In genomic region chr1:147600119-147601111, GRCh38 we compare ENCODE assay signal across 8 cellular contexts. TPM values are rescaled to one million over a fixed set of nuclear protein-coding genes. Genes with fewer than 3 reads are reported as not detected.
DNase-seq lines count a peak whose midpoint lies in the region; ATAC-seq and TF ChIP-seq lines count a peak whose summit lies in the region.

No MANE protein-coding gene starts in this region.

- peak overlapping the region; percentile 48 for H3K18ac ChIP-seq in H9 (ENCODE audit: insufficient read length, low read depth, low read length)

- H3K23me2 ChIP-seq in H9 (ENCODE audit: insufficient read length, low read depth, low read length, poor library complexity, severe bottlenecking), result peaks cover 16% of the 10 kb centered on the region

- peaks cover 17 to 24% (median 23%) of the 10 kb centered on the region in 3 donors for H3K4me1 Mint-ChIP-seq in CD8-positive, alpha-beta memory T cell
- H3K4me1 Mint-ChIP-seq in H9, result peaks cover 31 to 44% of the 10 kb centered on the region in 2 experiments
- H3K4me1 Mint-ChIP-seq in natural killer cell treated with Interleukin-12 subunit alpha and Interleukin-12 subunit beta and Interleukin-15 and Interleukin-18, amount 100 ng/mL, for 72 hours (ENCODE audit: low read depth in 2 of 2), result peaks cover 20% of the 10 kb centered on the region in 2 donors

- H3K14ac ChIP-seq in H9 (ENCODE audit: insufficient read depth, low read length), result 0 out of 2 replicates have a peak overlapping the region, but pooled peaks have one; percentile 16

- no CpG with 5 or more reads among the region's 42 CpGs for WGBS in H9 (ENCODE audit: extremely low coverage, insufficient read length, low lambda C conversion rate)

- ATAC-seq in natural killer cell treated with Interleukin-12 subunit alpha and Interleukin-12 subunit beta and Interleukin-15 and Interleukin-18, amount 100 ng/mL, for 72 hours, result no peak
- ATAC-seq in HG02970 (IDR thresholded peaks at IDR 0.05; ENCODE audit: low FRiP score, unreplicated experiment) (no peak), GM18861 (IDR thresholded peaks at IDR 0.05; ENCODE audit: unreplicated experiment) (no peak)

- no peak overlapping the region for H4K91ac ChIP-seq in H9 (ENCODE audit: insufficient read length, low read depth, low read length)

- peaks cover 0 to 3% (median 3%) of the 10 kb centered on the region in 3 donors for H3K36me3 Mint-ChIP-seq in CD8-positive, alpha-beta memory T cell
- peaks cover 0 to 16% (median 8%) of the 10 kb centered on the region in 3 experiments; a peak in 4 of 7 replicates for H3K36me3 Mint-ChIP-seq in H9 (ENCODE audit: insufficient read depth in 1 of 3, low read depth in 3 of 3)
- no peaks in the 10 kb centered on the region for H3K36me3 Mint-ChIP-seq in natural killer cell treated with Interleukin-12 subunit alpha and Interleukin-12 subunit beta and Interleukin-15 and Interleukin-18, amount 100 ng/mL, for 72 hours

- no peaks in the 10 kb centered on the region for H3K27me3 Mint-ChIP-seq in CD8-positive, alpha-beta memory T cell
- H3K27me3 Mint-ChIP-seq in H9 (ENCODE audit: low read depth), result no peaks in the 10 kb centered on the region
- peaks cover 0 to 4% of the 10 kb centered on the region in 2 donors for H3K27me3 Mint-ChIP-seq in natural killer cell treated with Interleukin-12 subunit alpha and Interleukin-12 subunit beta and Interleukin-15 and Interleukin-18, amount 100 ng/mL, for 72 hours

- H3K4ac ChIP-seq in H9 (ENCODE audit: low read depth, low read length), result no peak overlapping the region

- no peaks in the 10 kb centered on the region for H3K36me3 ChIP-seq in CD8-positive, alpha-beta memory T cell (ENCODE audit: insufficient read depth, low read length)
- H3K36me3 ChIP-seq in endocrine pancreas (ENCODE audit: control insufficient read depth, insufficient read depth, low read length), result no peaks in the 10 kb centered on the region

- H4K20me1 ChIP-seq in H9 (ENCODE audit: control insufficient read depth, insufficient read depth, insufficient read length), result no peaks in the 10 kb centered on the region

- H3K9ac ChIP-seq in H9 (ENCODE audit: extremely low read depth, insufficient read length, low read length), result peak overlapping the region; percentile 50
- peak overlapping the region; percentile 83 for H3K9ac ChIP-seq in endocrine pancreas (ENCODE audit: control insufficient read depth, insufficient read depth, low read length)

- no peaks in the 10 kb centered on the region for H3K9me3 Mint-ChIP-seq in CD8-positive, alpha-beta memory T cell
- H3K9me3 Mint-ChIP-seq in H9, result no peaks in the 10 kb centered on the region; a peak in 1 of 5 replicates
- no peaks in the 10 kb centered on the region for H3K9me3 Mint-ChIP-seq in natural killer cell treated with Interleukin-12 subunit alpha and Interleukin-12 subunit beta and Interleukin-15 and Interleukin-18, amount 100 ng/mL, for 72 hours

- H3T11ph ChIP-seq in H9 (ENCODE audit: low read length), result no peak overlapping the region

- H2BK5ac ChIP-seq in H9 (ENCODE audit: insufficient read length, low read length), result no peak overlapping the region

- H3K9me3 ChIP-seq in CD8-positive, alpha-beta memory T cell (ENCODE audit: low read length), result no peaks in the 10 kb centered on the region
- H3K9me3 ChIP-seq in H9 (ENCODE audit: control insufficient read depth, low read depth, low read length) (no peaks in the 10 kb centered on the region), endocrine pancreas (ENCODE audit: control insufficient read depth, low read length) (no peaks in the 10 kb centered on the region)

- H3K27me3 ChIP-seq in CD8-positive, alpha-beta memory T cell (ENCODE audit: insufficient read depth, low read length, poor library complexity, severe bottlenecking), result no peaks in the 10 kb centered on the region
- H3K27me3 ChIP-seq in H9 (ENCODE audit: insufficient read depth, low read length) (no peaks in the 10 kb centered on the region; the same call in 1 of the 2 replicates), endocrine pancreas (ENCODE audit: control insufficient read depth, insufficient read depth, low read length) (no peaks in the 10 kb centered on the region)

- H2BK120ac ChIP-seq in H9 (ENCODE audit: low read depth, low read length, poor library complexity, severe bottlenecking), result no peak overlapping the region

- H3K4me3 ChIP-seq in CD8-positive, alpha-beta memory T cell (ENCODE audit: low read length), result peak overlapping the region; percentile 19
- H3K4me3 ChIP-seq in endocrine pancreas (ENCODE audit: control insufficient read depth, insufficient read depth, low read length), result peak overlapping the region; percentile 82

- H2AK5ac ChIP-seq in H9 (ENCODE audit: insufficient read length, low read length), result no peak overlapping the region

- peaks cover 2% of the 10 kb centered on the region; the same call in 1 of the 2 replicates for H3K79me2 ChIP-seq in H9 (ENCODE audit: insufficient read depth, low read length)

- H3K79me1 ChIP-seq in H9 (ENCODE audit: insufficient read depth, low read depth, low read length, poor library complexity, severe bottlenecking), result peaks cover 2% of the 10 kb centered on the region

- no peak for DNase-seq in CD8-positive, alpha-beta memory T cell
- DNase-seq in H9 (no peak), SHP77 treated with DMSO at 0.1 percent for 48 hours (lab: John Stamatoyannopoulos, UW) (peak; percentile 97), T1000 (lab: John Stamatoyannopoulos, UW) (no peak)
- no peak for DNase-seq in natural killer cell treated with Interleukin-12 subunit alpha and Interleukin-12 subunit beta and Interleukin-15 and Interleukin-18, amount 100 ng/mL, for 72 hours (ENCODE audit: low spot score)

- no peak overlapping the region for H3K23ac ChIP-seq in H9 (ENCODE audit: insufficient read length, low read depth, low read length)

- peak overlapping the region; percentile 84 to 92 (median 90) for H3K4me3 Mint-ChIP-seq in CD8-positive, alpha-beta memory T cell
- H3K4me3 Mint-ChIP-seq in H9, result peak overlapping the region; percentile 82 to 96
- H3K4me3 Mint-ChIP-seq in natural killer cell treated with Interleukin-12 subunit alpha and Interleukin-12 subunit beta and Interleukin-15 and Interleukin-18, amount 100 ng/mL, for 72 hours, result peak overlapping the region; percentile 94

- H2AFZ ChIP-seq in H9 (ENCODE audit: low read length), result no peak overlapping the region

- no peak overlapping the region for H2BK15ac ChIP-seq in H9 (ENCODE audit: low read depth, low read length)

- H4K5ac ChIP-seq in H9 (ENCODE audit: insufficient read length, low read depth, low read length), result no peak overlapping the region

- peaks cover 10% of the 10 kb centered on the region for H3K4me1 ChIP-seq in CD8-positive, alpha-beta memory T cell (ENCODE audit: insufficient read depth, low read length)
- H3K4me1 ChIP-seq in H9 (ENCODE audit: insufficient read depth, low read length) (peaks cover 9% of the 10 kb centered on the region), endocrine pancreas (ENCODE audit: control insufficient read depth, insufficient read depth, low read length) (peaks cover 7% of the 10 kb centered on the region)

- no peak overlapping the region for H2BK20ac ChIP-seq in H9 (ENCODE audit: low read depth, low read length, poor library complexity, severe bottlenecking)

- H4K8ac ChIP-seq in H9 (replicated peaks; ENCODE audit: insufficient read length, low read depth, low read length), result no peak overlapping the region

- H3K4me2 ChIP-seq in H9 (ENCODE audit: insufficient read depth, insufficient read length, low read length), result peak overlapping the region; percentile 82

- peak overlapping the region in 7 of 8 donors; percentile 10 to 87 (median 70) for H3K27ac Mint-ChIP-seq in CD8-positive, alpha-beta memory T cell
- H3K27ac Mint-ChIP-seq in H9, result peak overlapping the region; percentile 91 to 94 (median 92)
- peak overlapping the region; percentile 41 to 50 for H3K27ac Mint-ChIP-seq in natural killer cell treated with Interleukin-12 subunit alpha and Interleukin-12 subunit beta and Interleukin-15 and Interleukin-18, amount 100 ng/mL, for 72 hours

- CTCF ChIA-PET in CD8-positive, alpha-beta memory T cell (lab: Charles Lee), result interaction anchor here (1.3 kb wide), 1 partner anchor 59 kb away, joined by 3 read pairs; the partner anchor contains the start of gene BCL9

- no peak overlapping the region for H3K56ac ChIP-seq in H9 (ENCODE audit: insufficient read length, low read depth, low read length)

- POLR2A ChIA-PET in CD8-positive, alpha-beta memory T cell (lab: Charles Lee), result interaction anchor here (0.5 to 3.1 kb wide), 7 partner anchors 49 to 664 kb away, joined by 3 to 45 read pairs (median 4); partner anchors contain the start of genes ACP6 and BCL9

- H2BK12ac ChIP-seq in H9 (ENCODE audit: insufficient read length, low read depth, low read length), result no peak overlapping the region

- TF ChIP-seq CTCF in H9 (conservative IDR thresholded peaks at IDR 0.05), result no peak; the same call in 2 of the 3 replicates

- no peak overlapping the region for H3K27ac ChIP-seq in CD8-positive, alpha-beta memory T cell (ENCODE audit: low read depth, low read length)
- no peak overlapping the region for H3K27ac ChIP-seq in H9 (ENCODE audit: insufficient read length, low read depth, low read length)

RNA-seq across cellular contexts. Expression of gene BCL9, which starts 59.1 kb away (rescaled TPM):
- total RNA-seq in CD8-positive, alpha-beta memory T cell, result 10 to 100 TPM; 19.2 to 23.9 TPM
- 4.4 TPM for polyA plus RNA-seq in CD8-positive, alpha-beta memory T cell
- 58.3 and 59.4 TPM in 2 replicates for total RNA-seq in H9 (2021)
- total RNA-seq in natural killer cell treated with Interleukin-12 subunit alpha and Interleukin-12 subunit beta and Interleukin-15 and Interleukin-18, amount 100 ng/mL, for 72 hours, result 10 to 100 TPM in 1 of 2 donors, 1 to 10 TPM in 1; 7.2 to 15.3 TPM
